ENCODE assay signal across 1 cellular context in genomic region chr9:127963041-127963358, GRCh38.
TF ChIP-seq lines count a peak whose summit lies in the region.

No MANE protein-coding gene starts in this region.

TF ChIP-seq in K562, 482 proteins besides CTCF, POLR2A, EP300 and RAD21:
- TF ChIP-seq ZNF23 (CRISPR knock-in tag; IDR thresholded peaks at IDR 0.05) = no peak
- peak; percentile 50 for TF ChIP-seq MEIS2 (IDR thresholded peaks at IDR 0.05; ENCODE audit: partially characterized antibody)
- TF ChIP-seq GABPB1 (CRISPR knock-in tag; IDR thresholded peaks at IDR 0.05) = no peak
- TF ChIP-seq ZNF76 (CRISPR knock-in tag; IDR thresholded peaks at IDR 0.05; ENCODE audit: borderline replicate concordance) = no peak
- no peak for TF ChIP-seq NFYB (IDR thresholded peaks at IDR 0.05; ENCODE audit: extremely low read depth, insufficient read length)
